In the genomic region with DNA sequence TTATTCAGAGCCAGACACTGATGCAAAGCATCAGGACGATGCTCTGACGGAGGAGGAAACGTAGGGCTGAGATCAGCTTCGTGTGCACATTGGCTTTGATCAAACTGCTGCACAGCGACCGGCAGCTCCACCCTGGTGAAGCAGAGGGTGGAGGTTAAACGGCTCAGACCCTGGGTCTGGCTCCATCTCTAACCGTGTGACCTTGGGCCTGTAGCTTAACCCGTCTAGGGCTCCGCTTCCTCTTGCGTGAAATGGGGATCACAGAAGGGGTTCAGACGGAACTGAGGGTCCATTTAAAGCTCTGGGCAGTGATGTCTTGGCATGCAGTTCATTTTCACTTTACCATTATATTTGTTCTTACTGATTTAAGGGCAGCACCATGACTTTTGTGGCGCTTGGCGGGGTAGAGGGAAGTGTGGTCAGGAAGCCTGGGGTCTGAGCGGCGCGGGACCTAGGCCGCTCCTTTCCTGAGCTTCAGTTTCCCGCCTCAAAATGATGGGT, we compare ENCODE assay signal across 8 cellular contexts. TPM values are rescaled to one million over a fixed set of nuclear protein-coding genes. Genes with fewer than 3 reads are reported as not detected.
DNase-seq lines count a peak whose midpoint lies in the region; ATAC-seq and TF ChIP-seq lines count a peak whose summit lies in the region.

No MANE protein-coding gene starts in this region.

- no peak overlapping the region for H3K4ac ChIP-seq in H9 (ENCODE audit: low read depth, low read length)

- no CpG with 5 or more reads among the region's 19 CpGs for WGBS in H9 (ENCODE audit: extremely low coverage, insufficient read length, low lambda C conversion rate)
- WGBS in ovary, 3 donors = 1 to 3% (median 2%) methylated on average over 18 to 19 of the region's 19 CpGs

- peaks cover 6% of the 10 kb centered on the region for H3K23me2 ChIP-seq in H9 (ENCODE audit: insufficient read length, low read depth, low read length, poor library complexity, severe bottlenecking)

- H4K5ac ChIP-seq in H9 (ENCODE audit: insufficient read length, low read depth, low read length) = peak overlapping the region; percentile 69

- no peak overlapping the region for H3T11ph ChIP-seq in H9 (ENCODE audit: low read length)

- ATAC-seq in foreskin keratinocyte = peak; percentile 31

- H2BK12ac ChIP-seq in H9 (ENCODE audit: insufficient read length, low read depth, low read length) = no peak overlapping the region

- H2BK5ac ChIP-seq in H9 (ENCODE audit: insufficient read length, low read length) = no peak overlapping the region

- peaks cover 9% of the 10 kb centered on the region for H3K79me1 ChIP-seq in H9 (ENCODE audit: insufficient read depth, low read depth, low read length, poor library complexity, severe bottlenecking)

- H3K23ac ChIP-seq in H9 (ENCODE audit: insufficient read length, low read depth, low read length) = no peak overlapping the region

- peak overlapping the region; percentile 74 for H3K4me2 ChIP-seq in H9 (ENCODE audit: insufficient read depth, insufficient read length, low read length)

- intact Hi-C loops in ovary (cut with DNase I) = no loop called here

- no peak overlapping the region for H4K91ac ChIP-seq in H9 (ENCODE audit: insufficient read length, low read depth, low read length)

- peak overlapping the region; percentile 91 for H3K9ac ChIP-seq in H9 (ENCODE audit: extremely low read depth, insufficient read length, low read length)

- H3K14ac ChIP-seq in H9 (ENCODE audit: insufficient read depth, low read length) = peak overlapping the region; percentile 84

- no peak overlapping the region for H3K27ac ChIP-seq in H9 (ENCODE audit: insufficient read length, low read depth, low read length)
- H3K27ac ChIP-seq in foreskin keratinocyte = peak overlapping the region; percentile 98
- peak overlapping the region; percentile 17 to 39 for H3K27ac ChIP-seq in ovary

- no peak overlapping the region for H2AK5ac ChIP-seq in H9 (ENCODE audit: insufficient read length, low read length)

- H4K20me1 ChIP-seq in H9 (ENCODE audit: control insufficient read depth, insufficient read depth, insufficient read length) = no peaks in the 10 kb centered on the region

- H3K36me3 ChIP-seq in GM06990 (ENCODE audit: control insufficient read depth, insufficient read depth, low read length) (no peaks in the 10 kb centered on the region; the same call in 1 of the 2 replicates), ovary (no peaks in the 10 kb centered on the region)

- H3K4me3 ChIP-seq in GM06990 (replicated peaks; ENCODE audit: low read depth, low read length) = peak overlapping the region; percentile 80
- H3K4me3 ChIP-seq in ovary = peak overlapping the region; percentile 90

- H3K4me1 Mint-ChIP-seq in H9 = peaks cover 18 to 25% of the 10 kb centered on the region in 2 experiments
- H3K4me1 Mint-ChIP-seq in activated T-cell treated with anti-CD3 and anti-CD28 coated beads, Interleukin-2, amount 50 U/mL, for 24 hours (ENCODE audit: low read depth) = peaks cover 38% of the 10 kb centered on the region

- H3K4me1 ChIP-seq in H9 (ENCODE audit: insufficient read depth, low read length) (peaks cover 1% of the 10 kb centered on the region; the same call in 1 of the 2 replicates), foreskin keratinocyte (no peaks in the 10 kb centered on the region), ovary (ENCODE audit: insufficient read depth) (peaks cover 6% of the 10 kb centered on the region)

- peaks cover 0 to 2% of the 10 kb centered on the region in 2 experiments; a peak in 1 of 5 replicates for H3K9me3 Mint-ChIP-seq in H9
- no peaks in the 10 kb centered on the region for H3K9me3 Mint-ChIP-seq in activated T-cell treated with anti-CD3 and anti-CD28 coated beads, Interleukin-2, amount 50 U/mL, for 24 hours

- no peak for TF ChIP-seq EP300 in ovary (IDR thresholded peaks at IDR 0.05)

- H3K36me3 Mint-ChIP-seq in H9 (ENCODE audit: insufficient read depth in 1 of 3, low read depth in 3 of 3) = peaks cover 4 to 31% (median 23%) of the 10 kb centered on the region in 3 experiments
- H3K36me3 Mint-ChIP-seq in activated T-cell treated with anti-CD3 and anti-CD28 coated beads, Interleukin-2, amount 50 U/mL, for 24 hours (ENCODE audit: low read depth) = peaks cover 51% of the 10 kb centered on the region

- DNase-seq in GM06990 (ENCODE audit: extremely low read depth, insufficient read length) = no peak
- DNase-seq in H9 = no peak
- DNase-seq in NCI-H345 (lab: John Stamatoyannopoulos, UW) = peak; percentile 35
- DNase-seq in activated T-cell treated with anti-CD3 and anti-CD28 coated beads, Interleukin-2, amount 50 U/mL, for 24 hours = no peak
- DNase-seq in foreskin keratinocyte = peak in 1 of 2 donors; percentile 15
- no peak for DNase-seq in ovary
- DNase-seq in HK-2 (ENCODE audit: unreplicated experiment) = no peak
- DNase-seq in NCI-H446 treated with DMSO at 0.1 percent for 48 hours (lab: John Stamatoyannopoulos, UW) = no peak

- H2BK15ac ChIP-seq in H9 (ENCODE audit: low read depth, low read length) = no peak overlapping the region

- H3K9me3 ChIP-seq in H9 (ENCODE audit: control insufficient read depth, low read depth, low read length) (no peaks in the 10 kb centered on the region), ovary (no peaks in the 10 kb centered on the region)

- no peak overlapping the region for H3K56ac ChIP-seq in H9 (ENCODE audit: insufficient read length, low read depth, low read length)

- TF ChIP-seq CTCF in GM06990 (IDR thresholded peaks at IDR 0.05; ENCODE audit: insufficient read depth, low read length, poor library complexity, severe bottlenecking) (no peak), H9 (conservative IDR thresholded peaks at IDR 0.05) (no peak), foreskin keratinocyte (conservative IDR thresholded peaks at IDR 0.05) (no peak), ovary (IDR thresholded peaks at IDR 0.05) (no peak)

- no peak overlapping the region for H2BK20ac ChIP-seq in H9 (ENCODE audit: low read depth, low read length, poor library complexity, severe bottlenecking)

- H3K27me3 ChIP-seq in GM06990 (replicated peaks; ENCODE audit: control insufficient read depth, insufficient read depth, low read length) (no peaks in the 10 kb centered on the region), H9 (ENCODE audit: insufficient read depth, low read length) (no peaks in the 10 kb centered on the region), foreskin keratinocyte (no peaks in the 10 kb centered on the region), ovary (no peaks in the 10 kb centered on the region)

- no peaks in the 10 kb centered on the region for H3K27me3 Mint-ChIP-seq in H9 (ENCODE audit: low read depth)
- no peaks in the 10 kb centered on the region for H3K27me3 Mint-ChIP-seq in activated T-cell treated with anti-CD3 and anti-CD28 coated beads, Interleukin-2, amount 50 U/mL, for 24 hours

- no peak overlapping the region for H2AFZ ChIP-seq in H9 (ENCODE audit: low read length)

- peaks cover 2% of the 10 kb centered on the region; the same call in 1 of the 2 replicates for H3K79me2 ChIP-seq in H9 (ENCODE audit: insufficient read depth, low read length)

- H3K27ac Mint-ChIP-seq in H9 = peak overlapping the region; percentile 68 to 98 (median 97)
- H3K27ac Mint-ChIP-seq in activated T-cell treated with anti-CD3 and anti-CD28 coated beads, Interleukin-2, amount 50 U/mL, for 24 hours = peak overlapping the region; percentile 100

- no peak overlapping the region for H4K8ac ChIP-seq in H9 (replicated peaks; ENCODE audit: insufficient read length, low read depth, low read length)

- H2BK120ac ChIP-seq in H9 (ENCODE audit: low read depth, low read length, poor library complexity, severe bottlenecking) = no peak overlapping the region

- peak overlapping the region; percentile 83 to 96 for H3K4me3 Mint-ChIP-seq in H9
- H3K4me3 Mint-ChIP-seq in activated T-cell treated with anti-CD3 and anti-CD28 coated beads, Interleukin-2, amount 50 U/mL, for 24 hours = peak overlapping the region; percentile 96

- peak overlapping the region; percentile 2 for H3K18ac ChIP-seq in H9 (ENCODE audit: insufficient read length, low read depth, low read length)

- no peak for TF ChIP-seq POLR2A in ovary (IDR thresholded peaks at IDR 0.05)

RNA-seq across cellular contexts. Expression of gene RBL1, which starts 0.6 kb away (rescaled TPM):
- 14.1 and 16.3 TPM in 2 replicates for total RNA-seq in H9 (2021)
- total RNA-seq in foreskin keratinocyte = 14.5 and 15.1 TPM in 2 replicates
- polyA plus RNA-seq in foreskin keratinocyte = 3.1 and 3.9 TPM in 2 replicates
- 10 to 100 TPM in 3 of 7 donors, 1 to 10 TPM in 4; 3.0 to 11.1 (median 8.8) TPM for total RNA-seq in ovary
- 1 to 10 TPM; 3.2 to 4.3 TPM for polyA plus RNA-seq in ovary
